13 cellular contexts compared by ENCODE assay signal in the genomic region with DNA sequence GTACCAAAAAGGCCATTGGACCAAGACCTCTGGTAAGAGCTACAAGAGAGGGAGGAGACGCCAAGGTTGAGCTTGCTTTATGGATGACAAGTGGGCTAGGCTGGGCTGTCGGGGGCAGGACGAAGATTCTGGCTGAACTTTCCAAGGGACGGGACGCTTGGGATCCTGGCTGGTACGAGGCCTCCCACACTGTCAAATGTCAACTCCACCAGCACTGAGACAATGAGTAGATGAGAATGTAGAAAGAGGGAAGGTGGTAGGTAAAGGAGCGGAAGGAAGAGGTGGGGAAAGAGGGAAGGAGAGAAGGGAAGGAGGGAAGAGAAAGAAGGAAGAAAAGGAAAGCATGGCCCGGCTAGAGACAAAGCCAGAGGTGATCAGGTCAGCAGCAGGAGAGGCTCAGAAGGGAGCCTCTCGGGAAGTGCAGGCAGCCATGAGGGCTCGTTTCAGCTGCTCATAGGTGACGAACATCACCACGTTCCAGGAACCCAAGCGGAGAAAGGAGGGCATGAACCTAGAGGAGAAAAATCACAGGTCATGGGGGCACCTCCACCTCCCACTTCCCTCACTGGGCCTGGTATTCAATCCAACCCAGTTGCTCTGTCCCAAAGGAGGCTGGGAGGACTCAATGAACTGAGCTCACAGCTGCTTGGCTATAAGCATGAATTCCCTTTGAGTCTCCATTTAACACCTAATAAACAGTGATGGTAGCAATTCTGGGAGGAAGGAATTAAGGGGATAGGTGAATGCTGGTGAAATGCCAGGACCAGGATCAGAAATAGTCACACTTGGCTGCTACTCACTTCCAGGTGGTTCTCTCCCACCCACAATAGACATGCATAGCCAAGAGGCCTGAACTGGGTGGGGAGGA. TPM values are rescaled to one million over a fixed set of nuclear protein-coding genes. Genes with fewer than 3 reads are reported as not detected.
DNase-seq lines count a peak whose midpoint lies in the region; ATAC-seq and TF ChIP-seq lines count a peak whose summit lies in the region.
"Had no signal": no experiment of that assay in that cellular context is flagged by ENCODE, and none has a peak within 500 bp of the region (broad histone marks: within the 10 kb centered on the region; RNA-seq: fewer than 3 reads in every experiment).

No MANE protein-coding gene starts in this region.

- peak; percentile 8 for DNase-seq in Right ventricle myocardium superior
- DNase-seq in heart right ventricle: no peak
- DNase-seq in T-helper 17 cell: no peak
- DNase-seq in erythroblast (lab: John Stamatoyannopoulos, UW): no peak
- no peak for DNase-seq in transverse colon
- no peak for DNase-seq in Kasumi-1 (lab: John Stamatoyannopoulos, UW)
- no peak for DNase-seq in amniotic stem cell (lab: John Stamatoyannopoulos, UW)
- DNase-seq in foreskin fibroblast: no peak
- DNase-seq: cerebellar nuclear complex, DMS53, NCI-H1105 had no signal

- H3K27me3 Mint-ChIP-seq in T-helper 17 cell: no peaks in the 10 kb centered on the region

- TF ChIP-seq POLR2A in erythroblast (IDR thresholded peaks at IDR 0.05; ENCODE audit: low read length) (peak; percentile 61), transverse colon (IDR thresholded peaks at IDR 0.05) (no peak)

- no peaks in the 10 kb centered on the region for H3K9me3 ChIP-seq in heart right ventricle
- H3K9me3 ChIP-seq in T-helper 17 cell (ENCODE audit: control insufficient read depth, low read length, poor library complexity, severe bottlenecking): no peaks in the 10 kb centered on the region
- no peaks in the 10 kb centered on the region for H3K9me3 ChIP-seq in transverse colon
- H3K9me3 ChIP-seq: pancreas had no signal

- peaks cover 0 to 68% (median 5%) of the 10 kb centered on the region in 9 donors for H3K4me1 ChIP-seq in heart right ventricle
- peaks cover 13 to 25% (median 19%) of the 10 kb centered on the region in 4 donors for H3K4me1 ChIP-seq in transverse colon

- TF ChIP-seq EP300 in transverse colon (IDR thresholded peaks at IDR 0.05; ENCODE audit: low read depth): no peak

- ATAC-seq in Right ventricle myocardium superior (ENCODE audit: poor library complexity) (no peak), heart right ventricle (no peak), T-helper 17 cell (no peak)
- ATAC-seq: HepG2 had no signal

- peak overlapping the region; percentile 100 for H3K27ac Mint-ChIP-seq in T-helper 17 cell

- H3K36me3 Mint-ChIP-seq in T-helper 17 cell (ENCODE audit: low read depth): peaks cover 16% of the 10 kb centered on the region

- intact Hi-C loops in Right ventricle myocardium superior (cut with DNase I): no loop called here
- intact Hi-C loops in heart right ventricle (cut with DNase I): loop anchor here in 1 of 10 donors (10.0 kb wide), 1 partner anchor 50 kb away; no protein-coding TSS in a partner anchor
- intact Hi-C loops in transverse colon (cut with DNase I; ENCODE audit: low total_unique reads): no loop called here

- peak overlapping the region; percentile 87 for H3K4me3 Mint-ChIP-seq in T-helper 17 cell

- in situ Hi-C loops in transverse colon (cut with MboI; ENCODE audit: low pct_ligation_motif_present in 1 of 4, low pct_unique_long_range_greater_than_20kb in 1 of 4, low sequenced_read_pairs in 3 of 4): loop anchor here in 2 of 4 donors (25.0 kb wide), 2 partner anchors 112 to 587 kb away; no protein-coding TSS in a partner anchor

- H3K4me3 ChIP-seq in heart right ventricle (no peak overlapping the region), transverse colon (no peak overlapping the region), foreskin fibroblast (ENCODE audit: low read depth in 1 of 2, low read length in 2 of 2) (no peak overlapping the region)
- H3K4me3 ChIP-seq: pancreas had no signal

- peaks cover 71% of the 10 kb centered on the region for H3K4me1 Mint-ChIP-seq in T-helper 17 cell

- TF ChIP-seq CTCF in heart right ventricle (IDR thresholded peaks at IDR 0.05) (no peak), transverse colon (IDR thresholded peaks at IDR 0.05) (no peak), foreskin fibroblast (IDR thresholded peaks at IDR 0.05; ENCODE audit: low read depth, low read length) (no peak)

- H3K36me3 ChIP-seq in heart right ventricle (peaks cover 0 to 60% (median 6%) of the 10 kb centered on the region in 9 donors), transverse colon (peaks cover 0 to 17% (median 0%) of the 10 kb centered on the region in 4 donors)
- H3K36me3 ChIP-seq: pancreas had no signal

- no peaks in the 10 kb centered on the region for H3K27me3 ChIP-seq in heart right ventricle
- H3K27me3 ChIP-seq in transverse colon: no peaks in the 10 kb centered on the region
- H3K27me3 ChIP-seq: pancreas had no signal

- WGBS in heart right ventricle, 2 donors: 93 to 95% methylated on average over 13 of the region's 13 CpGs
- WGBS in transverse colon (ENCODE audit: low coverage in 1 of 2), 2 donors: 90 to 91% methylated on average over 9 to 13 of the region's 13 CpGs

- H3K27ac ChIP-seq in heart right ventricle: peak overlapping the region in 1 of 10 donors; percentile 65
- peak overlapping the region in 3 of 4 donors; percentile 35 to 57 (median 52) for H3K27ac ChIP-seq in transverse colon
- H3K27ac ChIP-seq: pancreas had no signal

RNA-seq across cellular contexts. Expression of a gene that starts 7.8 kb away (rescaled TPM):
- total RNA-seq in Right ventricle myocardium superior (25.8 TPM), heart right ventricle (10 to 100 TPM; 11.8 to 73.3 (median 18.1) TPM), T-helper 17 cell (100 to 1,000 TPM; 701 to 919 TPM), transverse colon (10 to 100 TPM; 36.7 to 57.6 (median 39.6) TPM)
- polyA plus RNA-seq in heart right ventricle: 10 to 100 TPM; 10.2 to 18.4 TPM

RNA-seq across cellular contexts. Expression of a gene that starts 24.0 kb away (rescaled TPM):
- not detected for total RNA-seq in Right ventricle myocardium superior
- not detected for total RNA-seq in heart right ventricle
- not detected for polyA plus RNA-seq in heart right ventricle
- under 1 TPM in 1 of 2 donors, not detected in 1; 0.40 TPM for total RNA-seq in T-helper 17 cell
- not detected for total RNA-seq in transverse colon
- total RNA-seq: HepG2 had no signal

RNA-seq across cellular contexts. Expression of a gene that starts 34.0 kb away (rescaled TPM):
- total RNA-seq in Right ventricle myocardium superior: 17.2 TPM
- 10 to 100 TPM in 1 of 10 donors, 1 to 10 TPM in 7, under 1 TPM in 2; 0.61 to 12.6 (median 1.6) TPM for total RNA-seq in heart right ventricle
- polyA plus RNA-seq in heart right ventricle: 1 to 10 TPM in 1 of 2 donors, under 1 TPM in 1; 0.83 to 3.5 TPM
- total RNA-seq in T-helper 17 cell: 1 to 10 TPM; 5.5 to 6.0 TPM
- 1 to 10 TPM; 1.3 to 7.6 (median 3.1) TPM for total RNA-seq in transverse colon
- total RNA-seq: HepG2 had no signal

Comparison
In these comparisons a context has a peak if more than half of its experiments do, and no peak if none do; other contexts are left out.
1. RNA of a gene that starts 7.8 kb away (total RNA-seq): 701 to 919 TPM in T-helper 17 cell; 36.7 to 57.6 TPM in transverse colon, 25.8 TPM in Right ventricle myocardium superior (single experiment) and 11.8 to 73.3 TPM in heart right ventricle; every median in the first group is over 4 times any median in the second.